16 cellular contexts compared by ENCODE assay signal in genomic region chr10:30048768-30049507, GRCh38. TPM values are rescaled to one million over a fixed set of nuclear protein-coding genes. Genes with fewer than 3 reads are reported as not detected.
A peak's percentile ranks its signal among the peaks of the same experiment; 100 is the strongest.
DNase-seq lines count a peak whose midpoint lies in the region; ATAC-seq, FAIRE-seq and TF ChIP-seq lines count a peak whose summit lies in the region.
"Had no signal": no experiment of that assay in that cellular context is flagged by ENCODE, and none has a peak within 500 bp of the region (broad histone marks: within the 10 kb centered on the region; RNA-seq: fewer than 3 reads in every experiment).

No MANE protein-coding gene starts in this region.

- H3K27me3 ChIP-seq in left ventricle myocardium inferior (ENCODE audit: low read depth) (peaks cover 39% of the 10 kb centered on the region), HepG2 (ENCODE audit: control insufficient read depth in 1 of 2, insufficient read depth in 2 of 2, low read length in 2 of 2) (no peaks in the 10 kb centered on the region; a peak in 1 of 5 replicates)

- TF ChIP-seq CTCF in left ventricle myocardium inferior (IDR thresholded peaks at IDR 0.05; ENCODE audit: borderline replicate concordance), result no peak
- no peak for TF ChIP-seq CTCF in HepG2 (CRISPR knock-in tag; IDR thresholded peaks at IDR 0.05)

- H2AFZ ChIP-seq in HepG2 (ENCODE audit: low read length), result no peak overlapping the region

- no peak for FAIRE-seq in HepG2 (lab: Jason Lieb, UNC)

- H3K36me3 ChIP-seq in left ventricle myocardium inferior (peaks cover 26% of the 10 kb centered on the region), HepG2 (replicated peaks in 1 of 2; ENCODE audit: control insufficient read depth in 1 of 2, insufficient read depth in 2 of 2, low read length in 2 of 2) (no peaks in the 10 kb centered on the region)

- no peaks in the 10 kb centered on the region for H3K9me3 Mint-ChIP-seq in activated CD8-positive, alpha-beta memory T cell treated with anti-CD3 and anti-CD28 coated beads, Interleukin-2, amount 10 ng/mL, durations not matched to agents 7 days and 5 days (ENCODE audit: low read depth)
- H3K9me3 Mint-ChIP-seq in T-cell, result no peaks in the 10 kb centered on the region
- H3K9me3 Mint-ChIP-seq in stimulated activated naive B cell treated with anti-CD40 and anti-IgM and Interleukin-4, amounts not matched to agents 10 μg/mL and 1 μg/mL and 100 μg/mL, for 72 hours, result no peaks in the 10 kb centered on the region
- H3K9me3 Mint-ChIP-seq: dendritic cell treated with granulocyte-macrophage colony-stimulating factor and Interleukin-4, amounts not matched to agents 40 ng/mL and 50 ng/mL, for 4 days had no signal

- BruUV-seq in HepG2 (replicated peaks; lab: Mats Ljungman, UMichigan), result no TSS peak

- peaks cover 3% of the 10 kb centered on the region for H3K36me3 Mint-ChIP-seq in activated CD8-positive, alpha-beta memory T cell treated with anti-CD3 and anti-CD28 coated beads, Interleukin-2, amount 10 ng/mL, durations not matched to agents 7 days and 5 days
- no peaks in the 10 kb centered on the region for H3K36me3 Mint-ChIP-seq in T-cell
- no peaks in the 10 kb centered on the region for H3K36me3 Mint-ChIP-seq in stimulated activated naive B cell treated with anti-CD40 and anti-IgM and Interleukin-4, amounts not matched to agents 10 μg/mL and 1 μg/mL and 100 μg/mL, for 72 hours

- no peak for TF ChIP-seq POLR2A in HepG2 (IDR thresholded peaks at IDR 0.05; ENCODE audit: insufficient read depth in 1 of 2, low read depth in 2 of 2, low read length in 2 of 2)

- no peak overlapping the region for H3K4me2 ChIP-seq in HepG2 (ENCODE audit: low read depth, low read length)

- peak overlapping the region; percentile 45 for H3K27ac Mint-ChIP-seq in activated CD8-positive, alpha-beta memory T cell treated with anti-CD3 and anti-CD28 coated beads, Interleukin-2, amount 10 ng/mL, durations not matched to agents 7 days and 5 days
- H3K27ac Mint-ChIP-seq in T-cell, result no peak overlapping the region
- no peak overlapping the region for H3K27ac Mint-ChIP-seq in stimulated activated naive B cell treated with anti-CD40 and anti-IgM and Interleukin-4, amounts not matched to agents 10 μg/mL and 1 μg/mL and 100 μg/mL, for 72 hours
- H3K27ac Mint-ChIP-seq: dendritic cell treated with granulocyte-macrophage colony-stimulating factor and Interleukin-4, amounts not matched to agents 40 ng/mL and 50 ng/mL, for 4 days had no signal

- no peak overlapping the region for H3K9ac ChIP-seq in HepG2 (ENCODE audit: insufficient read depth, low read depth, low read length)

- peak; percentile 43 for ATAC-seq in activated CD8-positive, alpha-beta memory T cell treated with anti-CD3 and anti-CD28 coated beads, Interleukin-2, amount 10 ng/mL, durations not matched to agents 7 days and 5 days
- ATAC-seq in T-cell (replicated peaks in 1 of 4), result peak in 2 of 4 experiments; percentile 47 to 66
- no peak for ATAC-seq in stimulated activated naive B cell treated with anti-CD40 and anti-IgM and Interleukin-4, amounts not matched to agents 10 μg/mL and 1 μg/mL and 100 μg/mL, for 72 hours (replicated peaks)
- ATAC-seq in HepG2, result no peak
- no peak for ATAC-seq in GM19452 (IDR thresholded peaks at IDR 0.05; ENCODE audit: unreplicated experiment)

- peaks cover 73% of the 10 kb centered on the region for H3K27me3 Mint-ChIP-seq in activated CD8-positive, alpha-beta memory T cell treated with anti-CD3 and anti-CD28 coated beads, Interleukin-2, amount 10 ng/mL, durations not matched to agents 7 days and 5 days
- H3K27me3 Mint-ChIP-seq in T-cell, result peaks cover 71 to 78% of the 10 kb centered on the region in 2 donors
- peaks cover 20 to 28% of the 10 kb centered on the region in 2 donors for H3K27me3 Mint-ChIP-seq in stimulated activated naive B cell treated with anti-CD40 and anti-IgM and Interleukin-4, amounts not matched to agents 10 μg/mL and 1 μg/mL and 100 μg/mL, for 72 hours

- DNase-seq in activated CD8-positive, alpha-beta memory T cell treated with anti-CD3 and anti-CD28 coated beads, Interleukin-2, amount 10 ng/mL, durations not matched to agents 7 days and 5 days, result no peak
- no peak for DNase-seq in activated CD8-positive, alpha-beta memory T cell treated with anti-CD3 and anti-CD28 coated beads, Interleukin-2, amount 50 U/mL, for 48 hours
- DNase-seq in T-cell, result peak in 1 of 34 experiments; percentile 5
- DNase-seq in left ventricle myocardium inferior, result peak; percentile 34
- no peak for DNase-seq in stimulated activated naive B cell treated with anti-CD40 and anti-IgM and Interleukin-4, amounts not matched to agents 10 μg/mL and 1 μg/mL and 100 μg/mL, for 72 hours
- DNase-seq in HepG2 (ENCODE audit: low spot score), result no peak
- no peak for DNase-seq in NOMO-1 treated with DMSO at 0.1 percent for 48 hours (lab: John Stamatoyannopoulos, UW; ENCODE audit: unreplicated experiment)
- DNase-seq: activated CD4-positive, alpha-beta T cell treated with anti-CD3 and anti-CD28 coated beads for 48 hours; foreskin fibroblast; IMR-90; NCI-H187; nucleus accumbens; OCI-M1; stimulated activated CD4-positive, alpha-beta T cell treated with anti-CD3 and anti-CD28 coated beads, Interleukin-12 subunit alpha, Interleukin-12 subunit beta, amount 100 ng/mL, for 4 hours had no signal

- H3K4me3 Mint-ChIP-seq in activated CD8-positive, alpha-beta memory T cell treated with anti-CD3 and anti-CD28 coated beads, Interleukin-2, amount 10 ng/mL, durations not matched to agents 7 days and 5 days, result peak overlapping the region; percentile 20
- H3K4me3 Mint-ChIP-seq in T-cell, result peak overlapping the region in 2 of 3 donors; percentile 15 to 76
- peak overlapping the region; percentile 3 to 43 for H3K4me3 Mint-ChIP-seq in stimulated activated naive B cell treated with anti-CD40 and anti-IgM and Interleukin-4, amounts not matched to agents 10 μg/mL and 1 μg/mL and 100 μg/mL, for 72 hours
- H3K4me3 Mint-ChIP-seq: dendritic cell treated with granulocyte-macrophage colony-stimulating factor and Interleukin-4, amounts not matched to agents 40 ng/mL and 50 ng/mL, for 4 days had no signal

- H3K4me1 Mint-ChIP-seq in activated CD8-positive, alpha-beta memory T cell treated with anti-CD3 and anti-CD28 coated beads, Interleukin-2, amount 10 ng/mL, durations not matched to agents 7 days and 5 days, result peaks cover 29% of the 10 kb centered on the region
- H3K4me1 Mint-ChIP-seq in T-cell, result peaks cover 22 to 25% (median 22%) of the 10 kb centered on the region in 3 donors
- peaks cover 14 to 15% of the 10 kb centered on the region in 2 donors for H3K4me1 Mint-ChIP-seq in stimulated activated naive B cell treated with anti-CD40 and anti-IgM and Interleukin-4, amounts not matched to agents 10 μg/mL and 1 μg/mL and 100 μg/mL, for 72 hours

- intact Hi-C loops in left ventricle myocardium inferior (cut with micrococcal nuclease), result no loop called here
- intact Hi-C loops in HepG2 (cut with micrococcal nuclease; ENCODE audit: unreplicated experiment), result no loop called here

- 70% methylated on average over 18 of the region's 18 CpGs for WGBS in HepG2 (ENCODE audit: low lambda C conversion rate)

- TF ChIP-seq EP300 in HepG2 (IDR thresholded peaks at IDR 0.05; ENCODE audit: low read depth in 2 of 2, low read length in 2 of 2), result no peak
- TF ChIP-seq EP300 in HepG2 (CRISPR knock-in tag; IDR thresholded peaks at IDR 0.05; ENCODE audit: borderline replicate concordance), result no peak

- H3K4me3 ChIP-seq in left ventricle myocardium inferior (peak overlapping the region; percentile 17), HepG2 (replicated peaks in 1 of 3; ENCODE audit: insufficient read depth in 1 of 3, low read depth in 2 of 3, low read length in 3 of 3) (no peak overlapping the region)

- H3K27ac ChIP-seq in left ventricle myocardium inferior (replicated peaks), result peak overlapping the region; percentile 86
- H3K27ac ChIP-seq in HepG2 (ENCODE audit: extremely low read length, insufficient read depth, low read length), result no peak overlapping the region

- no peaks in the 10 kb centered on the region for H3K79me2 ChIP-seq in HepG2 (ENCODE audit: insufficient read depth, low read length)

- TF ChIP-seq RAD21 in HepG2 (CRISPR knock-in tag; IDR thresholded peaks at IDR 0.05), result no peak

- H3K4me1 ChIP-seq in left ventricle myocardium inferior (peaks cover 83% of the 10 kb centered on the region), HepG2 (ENCODE audit: insufficient read depth, low read length) (peaks cover 10% of the 10 kb centered on the region; the same call in 1 of the 2 replicates)

- CTCF ChIA-PET in activated CD8-positive, alpha-beta memory T cell treated with anti-CD3 and anti-CD28 coated beads, Interleukin-2, amount 10 ng/mL, durations not matched to agents 7 days and 5 days (lab: Charles Lee), result interaction anchor here (0.6 to 1.0 kb wide), 2 partner anchors 16 to 34 kb away, joined by 3 read pairs; no protein-coding TSS in a partner anchor
- CTCF ChIA-PET in T-cell (lab: Charles Lee), result interaction anchor here (0.9 to 1.3 kb wide), 2 partner anchors 22 to 25 kb away, joined by 4 read pairs; no protein-coding TSS in a partner anchor
- CTCF ChIA-PET in HepG2 (lab: Yijun Ruan, JAX; ENCODE audit: low intra/inter-chr PET ratio, low total read pairs), result no interaction called here

- H3K9me3 ChIP-seq in left ventricle myocardium inferior (replicated peaks), result no peaks in the 10 kb centered on the region
- no peaks in the 10 kb centered on the region for H3K9me3 ChIP-seq in HepG2 (ENCODE audit: low read length)

- POLR2A ChIA-PET in T-cell (lab: Charles Lee), result no interaction called here
- POLR2A ChIA-PET in HepG2 (lab: Yijun Ruan, JAX), result no interaction called here

- no peaks in the 10 kb centered on the region for H4K20me1 ChIP-seq in HepG2 (ENCODE audit: insufficient read depth, low read length)

- in situ Hi-C loops in HepG2 (cut with HindIII; ENCODE audit: extremely low pct_ligation_motif_present, low pct_unique_long_range_greater_than_20kb), result no loop called here

RNA-seq across cellular contexts. Expression of gene JCAD, which starts 10.4 kb away (rescaled TPM):
- total RNA-seq in activated CD8-positive, alpha-beta memory T cell treated with anti-CD3 and anti-CD28 coated beads, Interleukin-2, amount 10 ng/mL, durations not matched to agents 7 days and 5 days, result under 1 TPM; 0.16 to 0.58 TPM
- total RNA-seq in T-cell, result under 1 TPM in 3 of 5 donors, not detected in 2; 0.06 to 0.32 (median 0.10) TPM
- 23.5 TPM for total RNA-seq in left ventricle myocardium inferior
- 0.04 and 0.14 TPM in 2 replicates for total RNA-seq in HepG2 (2016; rRNA removed; fragmentation: Illumina TruSeq; extraction: Trizol)
- total RNA-seq in HepG2 (2016; cell fraction: cytosol; rRNA removed; fragmentation: Illumina TruSeq; extraction: Trizol; ENCODE audit: low read depth), result not detected in 2 replicates
- total RNA-seq in HepG2 (2016; cell fraction: insoluble cytoplasmic fraction; rRNA removed; fragmentation: Illumina TruSeq; extraction: Trizol), result 0.02 and 0.03 TPM in 2 replicates
- total RNA-seq in HepG2 (2016; cell fraction: membrane; rRNA removed; fragmentation: Illumina TruSeq; extraction: Trizol), result 0.12 TPM in 1 of 2 replicates, not detected in the other
- total RNA-seq in HepG2 (2016; cell fraction: nucleus; rRNA removed; fragmentation: Illumina TruSeq; extraction: Trizol), result 0.06 TPM in 1 of 2 replicates, not detected in the other
- polyA plus RNA-seq in HepG2 (2011; rRNA removed), result 0.05 and 0.08 TPM in 2 replicates
- polyA plus RNA-seq in HepG2 (2011; cell fraction: cytosol; rRNA removed), result 0.10 and 0.11 TPM in 2 replicates
- 0.13 and 0.24 TPM in 2 replicates for polyA plus RNA-seq in HepG2 (2011; cell fraction: nucleus; rRNA removed)
- polyA plus RNA-seq in HepG2 (2012), result 0.09 TPM in 1 of 2 replicates, not detected in the other
- polyA plus RNA-seq in HepG2 (2016; cell fraction: cytosol; fragmentation: Illumina TruSeq; extraction: Trizol; ENCODE audit: low read depth), result 0.20 TPM in 1 of 2 replicates, not detected in the other
- polyA plus RNA-seq in HepG2 (2016; cell fraction: insoluble cytoplasmic fraction; fragmentation: Illumina TruSeq; extraction: Trizol; ENCODE audit: low read depth), result 0.08 and 0.17 TPM in 2 replicates
- polyA plus RNA-seq in HepG2 (2016; cell fraction: membrane; fragmentation: Illumina TruSeq; extraction: Trizol; ENCODE audit: low read depth), result 0.02 TPM in 1 of 2 replicates, not detected in the other
- polyA plus RNA-seq in HepG2 (2016; cell fraction: nucleus; fragmentation: Illumina TruSeq; extraction: Trizol; ENCODE audit: insufficient read depth, low read depth), result 0.09 TPM in 1 of 2 replicates, not detected in the other
- polyA minus RNA-seq in HepG2 (2011; rRNA and poly(A)+ RNA removed; ENCODE audit: low replicate concordance), result 0.42 TPM in 1 of 2 replicates, not detected in the other
- polyA minus RNA-seq in HepG2 (2011; cell fraction: cytosol; rRNA and poly(A)+ RNA removed), result not detected in 2 replicates
- polyA minus RNA-seq in HepG2 (2011; cell fraction: nucleus; rRNA and poly(A)+ RNA removed), result under 0.01 TPM in 2 replicates

Comparison
In these comparisons a context has a peak if more than half of its experiments do, and no peak if none do; other contexts are left out.
1. RNA of gene JCAD, which starts 10.4 kb away (total RNA-seq): 23.5 TPM in left ventricle myocardium inferior (single experiment); 0.16 to 0.58 TPM in activated CD8-positive, alpha-beta memory T cell treated with anti-CD3 and anti-CD28 coated beads, Interleukin-2, amount 10 ng/mL, durations not matched to agents 7 days and 5 days, 0.06 to 0.32 TPM in T-cell and 0.02 to 0.14 TPM in HepG2; every median in the first group is over 10 times any median in the second.
2. Peak in every context shown above with its lines, with median percentiles within 50 percentile points of each other: H3K4me3 Mint-ChIP-seq.